28 cellular contexts compared by ENCODE assay signal in genomic region chr19:10317045-10317856, GRCh38. TPM values are rescaled to one million over a fixed set of nuclear protein-coding genes. Genes with fewer than 3 reads are reported as not detected.
A peak's percentile ranks its signal among the peaks of the same experiment; 100 is the strongest.
DNase-seq lines count a peak whose midpoint lies in the region; ATAC-seq and TF ChIP-seq lines count a peak whose summit lies in the region.
"Had no signal": no experiment of that assay in that cellular context is flagged by ENCODE, and none has a peak within 500 bp of the region (broad histone marks: within the 10 kb centered on the region; RNA-seq: fewer than 3 reads in every experiment).

No MANE protein-coding gene starts in this region.

- CTCF ChIA-PET in Panc1 (lab: Charles Lee), result interaction anchor here (0.6 to 0.7 kb wide), 2 partner anchors 34 to 381 kb away, joined by 3 to 7 read pairs; partner anchors contain the start of gene OLFM2

- no peak for ATAC-seq in Panc1
- no peak for ATAC-seq in effector memory CD8-positive, alpha-beta T cell (replicated peaks)
- no peak for ATAC-seq in HG02981 (IDR thresholded peaks at IDR 0.05; ENCODE audit: unreplicated experiment)

- intact Hi-C loops in CD14-positive monocyte (cut with micrococcal nuclease), result no loop called here
- intact Hi-C loops in Panc1 (cut with micrococcal nuclease; ENCODE audit: unreplicated experiment), result no loop called here
- intact Hi-C loops in tibial artery (cut with DNase I; ENCODE audit: low total_unique reads), result no loop called here

- TSS peak; percentile 70 for BruUV-seq in Panc1 (replicated peaks; lab: Mats Ljungman, UMichigan)

- H3K4me1 ChIP-seq in Panc1 (ENCODE audit: control insufficient read depth, insufficient read depth, low read length), result peaks cover 6% of the 10 kb centered on the region
- peaks cover 0 to 16% (median 10%) of the 10 kb centered on the region in 4 donors for H3K4me1 ChIP-seq in tibial artery

- no peaks in the 10 kb centered on the region; the same call in none of the 2 replicates for H3K36me3 ChIP-seq in Panc1 (ENCODE audit: control insufficient read depth, insufficient read depth, low read length)
- peaks cover 33 to 64% (median 47%) of the 10 kb centered on the region in 3 donors for H3K36me3 ChIP-seq in tibial artery

- H3K27ac ChIP-seq in 22Rv1 (peak overlapping the region; percentile 80), Panc1 (ENCODE audit: low read length) (no peak overlapping the region; the same call in 1 of the 2 replicates), tibial artery (no peak overlapping the region)

- no peak overlapping the region for H3K4me3 ChIP-seq in Panc1 (ENCODE audit: low read depth in 2 of 2, low read length in 2 of 2)
- no peak overlapping the region for H3K4me3 ChIP-seq in tibial artery
- H3K4me3 ChIP-seq: esophagus muscularis mucosa, heart left ventricle had no signal

- POLR2A ChIA-PET in Panc1 (lab: Charles Lee), result no interaction called here

- peaks cover 0 to 1% (median 0%) of the 10 kb centered on the region in 7 donors for H3K9me3 Mint-ChIP-seq in CD14-positive monocyte
- H3K9me3 Mint-ChIP-seq in effector memory CD8-positive, alpha-beta T cell, result no peaks in the 10 kb centered on the region
- H3K9me3 Mint-ChIP-seq: naive B cell, type B pancreatic cell had no signal

- no peak for TF ChIP-seq CTCF in 22Rv1 (IDR thresholded peaks at IDR 0.05)
- TF ChIP-seq CTCF in CD14-positive monocyte (IDR thresholded peaks at IDR 0.05), result no peak
- no peak for TF ChIP-seq CTCF in Panc1 (IDR thresholded peaks at IDR 0.05)
- TF ChIP-seq CTCF in tibial artery (IDR thresholded peaks at IDR 0.05), result no peak

- DNase-seq in CD14-positive monocyte (ENCODE audit: low spot score), result no peak
- no peak for DNase-seq in Panc1 (ENCODE audit: low read depth, low spot score)
- no peak for DNase-seq in effector memory CD8-positive, alpha-beta T cell
- DNase-seq in NCI-H2081 treated with DMSO at 0.1 percent for 48 hours (lab: John Stamatoyannopoulos, UW), result no peak
- no peak for DNase-seq in HT-29 (ENCODE audit: low spot score)
- no peak for DNase-seq in tibial artery
- DNase-seq: activated CD4-positive, alpha-beta T cell treated with anti-CD3 and anti-CD28 coated beads for 4 hours; activated naive CD4-positive, alpha-beta T cell; C1 segment of cervical spinal cord; cerebellar nuclear complex; foreskin fibroblast; GOT3; heart left ventricle; Karpas-422; left ventricle myocardium superior; midbrain; naive B cell; NCI-H1417; NCI-H2029; NCI-H526; NK-92 treated with Interleukin-12 subunit alpha and Interleukin-12 subunit beta, amount 100 ng/mL, for 24 hours; SHP77 treated with DMSO at 0.1 percent for 48 hours; stimulated activated CD4-positive, alpha-beta T cell treated with anti-CD3 and anti-CD28 coated beads, Interleukin-4, amount 100 ng/mL, for 24 hours; WERI-Rb-1 had no signal

- H3K9me3 ChIP-seq in Panc1 (ENCODE audit: control insufficient read depth, insufficient read depth, low read depth, low read length) (no peaks in the 10 kb centered on the region), tibial artery (no peaks in the 10 kb centered on the region)
- H3K9me3 ChIP-seq: esophagus muscularis mucosa, heart left ventricle had no signal

- H3K27me3 ChIP-seq in Panc1 (ENCODE audit: control insufficient read depth, insufficient read depth, low read length) (no peaks in the 10 kb centered on the region), tibial artery (no peaks in the 10 kb centered on the region)
- H3K27me3 ChIP-seq: esophagus muscularis mucosa, heart left ventricle had no signal

- peak overlapping the region in 4 of 7 donors; percentile 40 to 62 (median 42) for H3K27ac Mint-ChIP-seq in CD14-positive monocyte
- peak overlapping the region; percentile 73 to 88 for H3K27ac Mint-ChIP-seq in effector memory CD8-positive, alpha-beta T cell

- H3K36me3 Mint-ChIP-seq in CD14-positive monocyte, result peaks cover 33 to 56% of the 10 kb centered on the region in 2 donors
- peaks cover 31% of the 10 kb centered on the region for H3K36me3 Mint-ChIP-seq in effector memory CD8-positive, alpha-beta T cell (ENCODE audit: insufficient read depth)

- no peak overlapping the region for H3K4me3 Mint-ChIP-seq in CD14-positive monocyte
- peak overlapping the region in 1 of 2 donors; percentile 23 for H3K4me3 Mint-ChIP-seq in effector memory CD8-positive, alpha-beta T cell

- in situ Hi-C loops in Panc1 (cut with HindIII; ENCODE audit: low pct_unique_long_range_greater_than_20kb, low sequenced_read_pairs), result no loop called here

- H3K27me3 Mint-ChIP-seq in CD14-positive monocyte (ENCODE audit: low read depth in 3 of 3), result peaks cover 2 to 5% (median 5%) of the 10 kb centered on the region in 3 donors
- H3K27me3 Mint-ChIP-seq in effector memory CD8-positive, alpha-beta T cell, result no peaks in the 10 kb centered on the region
- H3K27me3 Mint-ChIP-seq: naive B cell, type B pancreatic cell had no signal

- H3K4me1 Mint-ChIP-seq in CD14-positive monocyte, result peaks cover 11% of the 10 kb centered on the region
- peaks cover 12 to 13% of the 10 kb centered on the region in 2 donors for H3K4me1 Mint-ChIP-seq in effector memory CD8-positive, alpha-beta T cell (ENCODE audit: low read depth in 2 of 2)

RNA-seq across cellular contexts. Expression of gene FDX2, which starts 1.4 kb away (rescaled TPM):
- polyA plus RNA-seq in CD14-positive monocyte, result 1 to 10 TPM; 5.5 to 6.8 TPM
- 25.5 TPM for total RNA-seq in Panc1 (2021; ENCODE audit: unreplicated experiment)
- 33.6 TPM for polyA plus RNA-seq in Panc1 (2012; ENCODE audit: insufficient read length)
- 50.2 and 50.9 TPM in 2 replicates for total RNA-seq in HT-29 (2014; rRNA removed; shearing (Covaris generic))

RNA-seq across cellular contexts. Expression of gene ZGLP1, which starts 7.6 kb away (rescaled TPM):
- polyA plus RNA-seq in CD14-positive monocyte, result 10 to 100 TPM in 1 of 2 donors, 1 to 10 TPM in 1; 9.4 to 11.7 TPM
- total RNA-seq in Panc1 (2021; ENCODE audit: unreplicated experiment), result 1.3 TPM
- polyA plus RNA-seq in Panc1 (2012; ENCODE audit: insufficient read length), result 1.3 TPM
- 0.16 and 0.51 TPM in 2 replicates for total RNA-seq in HT-29 (2014; rRNA removed; shearing (Covaris generic))

RNA-seq across cellular contexts. Expression of gene RAVER1, which starts 16.1 kb away (rescaled TPM):
- 1 to 10 TPM; 6.0 to 9.0 TPM for polyA plus RNA-seq in CD14-positive monocyte
- 55.6 TPM for total RNA-seq in Panc1 (2021; ENCODE audit: unreplicated experiment)
- 65.2 TPM for polyA plus RNA-seq in Panc1 (2012; ENCODE audit: insufficient read length)
- 35.5 and 45.3 TPM in 2 replicates for total RNA-seq in HT-29 (2014; rRNA removed; shearing (Covaris generic))

RNA-seq across cellular contexts. Expression of gene ICAM3, which starts 22.2 kb away (rescaled TPM):
- polyA plus RNA-seq in CD14-positive monocyte, result 100 to 1,000 TPM; 189 to 234 TPM
- 10.5 TPM for total RNA-seq in Panc1 (2021; ENCODE audit: unreplicated experiment)
- 17.8 TPM for polyA plus RNA-seq in Panc1 (2012; ENCODE audit: insufficient read length)
- total RNA-seq in HT-29 (2014; rRNA removed; shearing (Covaris generic)), result 11.0 and 18.2 TPM in 2 replicates

RNA-seq across cellular contexts. Expression of gene ICAM5, which starts 27.5 kb away (rescaled TPM):
- under 1 TPM in 1 of 2 donors, not detected in 1; 0.21 TPM for polyA plus RNA-seq in CD14-positive monocyte
- 19.5 TPM for total RNA-seq in Panc1 (2021; ENCODE audit: unreplicated experiment)
- polyA plus RNA-seq in Panc1 (2012; ENCODE audit: insufficient read length), result 20.4 TPM
- 0.34 and 0.56 TPM in 2 replicates for total RNA-seq in HT-29 (2014; rRNA removed; shearing (Covaris generic))
